Comparison of ENCODE assay signal across 15 cellular contexts in the genomic region with DNA sequence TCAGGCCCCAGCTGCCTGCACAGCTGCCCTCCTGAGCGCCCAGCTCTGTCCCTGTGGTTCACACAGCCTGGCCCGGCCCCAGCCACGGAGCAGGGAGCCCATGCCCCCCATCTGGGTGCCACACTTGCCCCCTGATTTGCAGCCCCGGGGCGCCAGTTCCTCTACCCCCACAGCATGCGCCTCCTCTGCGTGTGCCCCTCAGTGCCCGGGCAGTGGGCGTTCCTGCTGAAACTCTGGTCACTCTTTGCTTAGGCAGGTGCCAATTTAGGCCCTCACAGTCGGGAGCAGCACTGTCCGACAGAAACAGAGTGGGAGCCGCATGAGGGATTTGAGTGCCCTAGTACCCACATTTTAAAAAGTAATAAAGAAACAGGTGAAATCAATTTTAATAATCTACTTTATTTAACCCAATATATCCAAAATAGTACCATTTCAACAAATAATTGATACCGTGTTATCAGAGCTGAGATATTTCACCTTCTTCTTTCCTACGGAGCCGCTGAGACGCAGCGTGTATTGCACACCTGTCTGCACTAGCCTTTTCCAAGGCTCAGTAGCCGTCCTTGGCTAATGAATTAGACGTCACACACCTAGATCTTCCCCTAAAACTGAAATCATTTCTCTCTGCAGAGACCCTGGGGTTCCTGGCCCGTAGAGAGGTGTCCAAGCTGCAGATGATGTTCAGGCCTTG.
DNase-seq lines count a peak whose midpoint lies in the region; ATAC-seq, FAIRE-seq and TF ChIP-seq lines count a peak whose summit lies in the region.
"Had no signal": no experiment of that assay in that cellular context is flagged by ENCODE, and none has a peak within 500 bp of the region (broad histone marks: within the 10 kb centered on the region; RNA-seq: fewer than 3 reads in every experiment).

No MANE protein-coding gene starts in this region.

- peaks cover 37% of the 10 kb centered on the region for H3K4me1 Mint-ChIP-seq in Calu3 (ENCODE audit: low read depth, unreplicated experiment)

- TF ChIP-seq POLR2A in right lobe of liver (IDR thresholded peaks at IDR 0.05) (no peak), adrenal gland (IDR thresholded peaks at IDR 0.05) (no peak)

- H3K4me3 Mint-ChIP-seq in Calu3 (ENCODE audit: low read depth, unreplicated experiment), result no peak overlapping the region
- H3K4me3 Mint-ChIP-seq: activated T-cell treated with anti-CD3 and anti-CD28 coated beads, Interleukin-2, amount 50 U/mL, for 72 hours had no signal

- DNase-seq in Calu3 (no peak), caudate nucleus (lab: John Stamatoyannopoulos, UW) (peak in 4 of 61 donors; percentile 69 to 83 (median 72)), right lobe of liver (peak in 1 of 3 donors; percentile 36), small intestine (no peak), AML-193 (lab: John Stamatoyannopoulos, UW) (no peak), iPS-NIHi11 (ENCODE audit: low spot score) (no peak), adrenal gland (no peak), NCI-H524 treated with DMSO at 0.1 percent for 48 hours (lab: John Stamatoyannopoulos, UW) (no peak)
- DNase-seq: activated CD4-positive, alpha-beta T cell treated with anti-CD3 and anti-CD28 coated beads for 1 hour; activated T-cell treated with anti-CD3 and anti-CD28 coated beads, Interleukin-2, amount 50 U/mL, for 72 hours; DMS79 treated with DMSO at 0.1 percent for 48 hours; NCI-H1105; NCI-H510A; stimulated activated CD4-positive, alpha-beta T cell treated with anti-CD3 and anti-CD28 coated beads, Interleukin-15, amount 100 ng/mL, for 24 hours; uterus had no signal

- TF ChIP-seq CTCF in Calu3 (IDR thresholded peaks at IDR 0.05; ENCODE audit: unreplicated experiment) (no peak), right lobe of liver (IDR thresholded peaks at IDR 0.05) (no peak), adrenal gland (IDR thresholded peaks at IDR 0.05) (no peak)

- no peaks in the 10 kb centered on the region for H3K27me3 ChIP-seq in right lobe of liver
- H3K27me3 ChIP-seq in small intestine (ENCODE audit: control insufficient read depth in 2 of 2, insufficient read depth in 2 of 2, low read length in 2 of 2), result no peaks in the 10 kb centered on the region
- H3K27me3 ChIP-seq in adrenal gland, result no peaks in the 10 kb centered on the region
- H3K27me3 ChIP-seq: uterus had no signal

- CTCF ChIA-PET in Calu3 (lab: Charles Lee), result interaction anchor here (0.6 to 2.6 kb wide), 2 partner anchors 10 to 215 kb away, joined by 3 to 19 read pairs; no protein-coding TSS in a partner anchor

- H3K36me3 ChIP-seq in right lobe of liver (no peaks in the 10 kb centered on the region), small intestine (ENCODE audit: control insufficient read depth in 2 of 2, insufficient read depth in 2 of 2, low read length in 2 of 2) (no peaks in the 10 kb centered on the region), adrenal gland (replicated peaks in 1 of 2) (peaks cover 0 to 7% of the 10 kb centered on the region in 2 donors)
- H3K36me3 ChIP-seq: uterus had no signal

- no peaks in the 10 kb centered on the region for H3K9me3 Mint-ChIP-seq in Calu3 (ENCODE audit: low read depth, unreplicated experiment)
- H3K9me3 Mint-ChIP-seq: activated T-cell treated with anti-CD3 and anti-CD28 coated beads, Interleukin-2, amount 50 U/mL, for 72 hours had no signal

- H3K27ac Mint-ChIP-seq in Calu3 (ENCODE audit: unreplicated experiment), result peak overlapping the region; percentile 94
- H3K27ac Mint-ChIP-seq: activated T-cell treated with anti-CD3 and anti-CD28 coated beads, Interleukin-2, amount 50 U/mL, for 72 hours had no signal

- H3K27ac ChIP-seq in caudate nucleus (ENCODE audit: low read depth, low read length) (peak overlapping the region; percentile 99), right lobe of liver (peak overlapping the region; percentile 69 to 78 (median 76)), small intestine (ENCODE audit: low read depth in 1 of 2, low read length in 1 of 2) (peak overlapping the region; percentile 90 to 93), adrenal gland (peak overlapping the region in 2 of 5 donors; percentile 72 to 93)

- no TSS peak for BruUV-seq in Calu3 (replicated peaks; lab: Mats Ljungman, UMichigan)

- H3K4me1 ChIP-seq in right lobe of liver, result peaks cover 0 to 43% (median 25%) of the 10 kb centered on the region in 4 donors
- H3K4me1 ChIP-seq in small intestine (ENCODE audit: control insufficient read depth in 2 of 2, insufficient read depth in 1 of 2, low read depth in 1 of 2, low read length in 1 of 2), result peaks cover 2 to 4% of the 10 kb centered on the region in 2 donors
- peaks cover 20 to 50% of the 10 kb centered on the region in 2 donors for H3K4me1 ChIP-seq in adrenal gland (replicated peaks in 1 of 2)

- WGBS in right lobe of liver (ENCODE audit: insufficient coverage, low coverage, low lambda C conversion rate, missing lambda C conversion rate), result 65% methylated on average over 17 of the region's 20 CpGs
- WGBS in small intestine, 3 donors, result 33 to 71% (median 50%) methylated on average over 19 to 20 of the region's 20 CpGs
- 83 to 95% (median 90%) methylated on average over 15 to 20 of the region's 20 CpGs for WGBS in adrenal gland, 4 donors

- no peaks in the 10 kb centered on the region for H3K9me3 ChIP-seq in right lobe of liver
- H3K9me3 ChIP-seq in small intestine (ENCODE audit: control insufficient read depth, low read depth), result no peaks in the 10 kb centered on the region
- no peaks in the 10 kb centered on the region for H3K9me3 ChIP-seq in adrenal gland (replicated peaks in 1 of 3)
- H3K9me3 ChIP-seq: uterus had no signal

- peak in 2 of 4 donors; percentile 13 to 22 for ATAC-seq in right lobe of liver
- ATAC-seq: activated T-cell treated with anti-CD3 and anti-CD28 coated beads, Interleukin-2, amount 50 U/mL, for 72 hours had no signal

- no peaks in the 10 kb centered on the region for H3K27me3 Mint-ChIP-seq in Calu3 (ENCODE audit: unreplicated experiment)

- no peak for FAIRE-seq in small intestine (lab: Jason Lieb, UNC)

- H3K36me3 Mint-ChIP-seq in Calu3 (ENCODE audit: insufficient read depth, unreplicated experiment), result peaks cover 70% of the 10 kb centered on the region

- intact Hi-C loops in Calu3 (cut with micrococcal nuclease; ENCODE audit: unreplicated experiment), result no loop called here
- intact Hi-C loops in right lobe of liver (cut with DNase I), result no loop called here
- intact Hi-C loops in adrenal gland (cut with DNase I), result no loop called here

- H3K4me3 ChIP-seq in right lobe of liver (no peak overlapping the region), small intestine (ENCODE audit: low read depth in 1 of 2, low read length in 2 of 2) (no peak overlapping the region), adrenal gland (no peak overlapping the region)
- H3K4me3 ChIP-seq: uterus had no signal
